9 cellular contexts compared by ENCODE assay signal in the genomic region with DNA sequence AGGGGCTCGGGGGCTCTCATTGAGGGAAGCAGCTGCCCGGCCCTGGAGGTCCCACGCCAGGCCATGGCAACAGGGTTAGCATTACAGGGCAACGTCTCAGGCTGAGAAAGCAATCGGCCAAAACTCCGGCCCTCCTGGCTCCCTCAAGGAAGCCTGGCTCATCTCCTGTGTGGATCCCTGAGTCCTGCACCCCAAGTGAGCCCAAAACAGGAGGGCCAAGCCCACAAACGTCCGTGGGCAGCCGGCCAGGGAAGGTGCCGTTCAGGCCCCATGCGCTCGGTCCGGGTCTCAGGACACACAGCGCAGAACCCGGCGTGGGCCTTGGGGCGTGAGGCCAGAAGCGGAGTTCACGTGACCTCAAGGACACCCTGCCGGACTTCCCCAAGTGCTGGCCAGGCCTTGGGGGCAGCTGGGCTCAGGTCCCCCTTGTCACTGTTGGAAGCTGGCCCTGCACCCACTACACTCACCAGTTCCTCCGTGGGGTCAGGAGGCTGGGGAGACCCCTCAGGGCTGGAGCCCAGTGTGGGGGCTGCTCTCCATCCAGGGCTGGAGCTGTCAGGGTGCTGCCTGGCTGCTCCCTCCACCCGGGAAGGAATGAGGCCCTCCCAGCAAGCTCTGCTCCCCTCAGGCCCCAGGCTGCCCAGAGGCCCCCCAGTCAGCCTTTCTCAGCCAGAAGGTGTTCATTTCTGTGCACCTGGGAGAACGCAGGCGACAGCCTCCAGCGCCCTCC. TPM values are rescaled to one million over a fixed set of nuclear protein-coding genes. Genes with fewer than 3 reads are reported as not detected.
DNase-seq lines count a peak whose midpoint lies in the region; FAIRE-seq and TF ChIP-seq lines count a peak whose summit lies in the region.
"Had no signal": no experiment of that assay in that cellular context is flagged by ENCODE, and none has a peak within 500 bp of the region (broad histone marks: within the 10 kb centered on the region; RNA-seq: fewer than 3 reads in every experiment).

No MANE protein-coding gene starts in this region.

- no peak for FAIRE-seq in small intestine (lab: Jason Lieb, UNC)
- FAIRE-seq: keratinocyte had no signal

- H3K27me3 ChIP-seq in HUES64 (ENCODE audit: insufficient read depth, low read length) = no peaks in the 10 kb centered on the region; the same call in 1 of the 2 replicates
- no peaks in the 10 kb centered on the region for H3K27me3 ChIP-seq in endocrine pancreas (ENCODE audit: control insufficient read depth, insufficient read depth, low read length)
- no peaks in the 10 kb centered on the region for H3K27me3 ChIP-seq in trophoblast cell (ENCODE audit: insufficient read depth, low read length)
- no peaks in the 10 kb centered on the region for H3K27me3 ChIP-seq in small intestine (ENCODE audit: control insufficient read depth in 2 of 2, insufficient read depth in 2 of 2, low read length in 2 of 2)

- TF ChIP-seq CTCF in GM13977 (IDR thresholded peaks at IDR 0.05; ENCODE audit: extremely low read depth, insufficient read depth, missing control alignments) = no peak

- no peak overlapping the region for H3K4me2 ChIP-seq in trophoblast cell (ENCODE audit: low read length)

- WGBS in HUES64 = 67% methylated on average over 25 of the region's 25 CpGs
- WGBS in trophoblast cell (ENCODE audit: extremely low coverage, insufficient coverage, insufficient read length) = no CpG with 5 or more reads among the region's 25 CpGs
- 25 to 41% (median 26%) methylated on average over 20 to 25 of the region's 25 CpGs for WGBS in small intestine, 3 donors

- no peak overlapping the region for H2BK120ac ChIP-seq in trophoblast cell (ENCODE audit: insufficient read depth, low read length, poor library complexity)

- H3K14ac ChIP-seq in trophoblast cell (ENCODE audit: low read length) = no peak overlapping the region

- in situ Hi-C loops in GM13977 (cut with MboI; ENCODE audit: low pct_unique_long_range_greater_than_20kb, low sequenced_read_pairs, unreplicated experiment) = no loop called here

- H3K4ac ChIP-seq in trophoblast cell (ENCODE audit: low read depth, low read length) = no peak overlapping the region

- no peak overlapping the region for H2AFZ ChIP-seq in trophoblast cell (ENCODE audit: insufficient read depth, low read length, poor library complexity)

- H3K79me2 ChIP-seq in trophoblast cell (ENCODE audit: control insufficient read depth, insufficient read depth, low read length, poor library complexity) = no peaks in the 10 kb centered on the region

- DNase-seq in EL (peak; percentile 23), trophoblast cell (peak in 1 of 2 donors; percentile 32), NK-92 (lab: John Stamatoyannopoulos, UW; ENCODE audit: unreplicated experiment) (no peak), GM13977 (ENCODE audit: low spot score) (no peak), small intestine (no peak)
- DNase-seq: NCI-H1930 had no signal

- H3K4me3 ChIP-seq in HUES64 (ENCODE audit: low read length) (no peak overlapping the region), endocrine pancreas (ENCODE audit: control insufficient read depth, insufficient read depth, low read length) (no peak overlapping the region), trophoblast cell (ENCODE audit: low read depth, low read length) (no peak overlapping the region), small intestine (ENCODE audit: low read depth in 1 of 2, low read length in 2 of 2) (no peak overlapping the region)

- H3K9me3 ChIP-seq in HUES64 (ENCODE audit: insufficient read depth, low read depth, low read length) = no peaks in the 10 kb centered on the region
- no peaks in the 10 kb centered on the region for H3K9me3 ChIP-seq in endocrine pancreas (ENCODE audit: control insufficient read depth, low read length)
- H3K9me3 ChIP-seq in trophoblast cell (ENCODE audit: insufficient read depth, low read depth, low read length) = peaks cover 8% of the 10 kb centered on the region
- no peaks in the 10 kb centered on the region for H3K9me3 ChIP-seq in small intestine (ENCODE audit: control insufficient read depth, low read depth)

- peak overlapping the region; percentile 3; the same call in 1 of the 2 replicates for H3K27ac ChIP-seq in HUES64 (ENCODE audit: low read depth, low read length)
- H3K27ac ChIP-seq in trophoblast cell (ENCODE audit: low read depth, low read length) = no peak overlapping the region
- H3K27ac ChIP-seq in small intestine (ENCODE audit: low read depth in 1 of 2, low read length in 1 of 2) = no peak overlapping the region

- no peak overlapping the region for H4K91ac ChIP-seq in trophoblast cell (ENCODE audit: low read depth, low read length)

- H4K8ac ChIP-seq in trophoblast cell (ENCODE audit: low read depth, low read length) = no peak overlapping the region

- no peak overlapping the region for H2BK5ac ChIP-seq in trophoblast cell (ENCODE audit: low read depth, low read length, poor library complexity)

- no peak overlapping the region for H3K18ac ChIP-seq in trophoblast cell (ENCODE audit: low read length)

- H3K9ac ChIP-seq in HUES64 (ENCODE audit: low read depth, low read length) = no peak overlapping the region
- peak overlapping the region; percentile 21 for H3K9ac ChIP-seq in endocrine pancreas (ENCODE audit: control insufficient read depth, insufficient read depth, low read length)
- no peak overlapping the region for H3K9ac ChIP-seq in trophoblast cell (ENCODE audit: low read length)

- H4K12ac ChIP-seq in trophoblast cell (ENCODE audit: low read depth, low read length) = no peak overlapping the region

- H2AK5ac ChIP-seq in trophoblast cell (ENCODE audit: low read length) = peak overlapping the region; percentile 67

- no peak overlapping the region for H3K23ac ChIP-seq in trophoblast cell (ENCODE audit: low read length)

- H3K36me3 ChIP-seq in HUES64 (ENCODE audit: insufficient read depth, low read length) = no peaks in the 10 kb centered on the region
- no peaks in the 10 kb centered on the region for H3K36me3 ChIP-seq in endocrine pancreas (ENCODE audit: control insufficient read depth, insufficient read depth, low read length)
- H3K36me3 ChIP-seq in trophoblast cell (ENCODE audit: control insufficient read depth in 1 of 2, insufficient read depth in 2 of 2, low read length in 2 of 2) = no peaks in the 10 kb centered on the region
- no peaks in the 10 kb centered on the region for H3K36me3 ChIP-seq in small intestine (ENCODE audit: control insufficient read depth in 2 of 2, insufficient read depth in 2 of 2, low read length in 2 of 2)

- H3K4me1 ChIP-seq in HUES64 (ENCODE audit: insufficient read depth, low read length) (peaks cover 3% of the 10 kb centered on the region; the same call in 1 of the 2 replicates), endocrine pancreas (ENCODE audit: control insufficient read depth, insufficient read depth, low read length) (no peaks in the 10 kb centered on the region), trophoblast cell (ENCODE audit: control insufficient read depth in 1 of 2, insufficient read depth in 2 of 2, low read length in 2 of 2) (peaks cover 18 to 22% of the 10 kb centered on the region in 2 experiments), small intestine (ENCODE audit: control insufficient read depth in 2 of 2, insufficient read depth in 1 of 2, low read depth in 1 of 2, low read length in 1 of 2) (no peaks in the 10 kb centered on the region)

- peak overlapping the region; percentile 15 for H2BK12ac ChIP-seq in trophoblast cell (ENCODE audit: low read length)

- peaks cover 2% of the 10 kb centered on the region for H3K79me1 ChIP-seq in trophoblast cell (ENCODE audit: low read length)

RNA-seq across cellular contexts. Expression of a gene that starts 7.9 kb away (rescaled TPM):
- polyA plus RNA-seq in HUES64 (2013, experiment 1 of 2) = 3.5 TPM
- polyA plus RNA-seq in HUES64 (2013, experiment 2 of 2) = 5.1 TPM
- polyA plus RNA-seq in trophoblast cell (2013) = 57.0 and 60.9 TPM in 2 replicates
- 10 to 100 TPM in 1 of 3 donors, 1 to 10 TPM in 2; 7.0 to 14.7 (median 9.2) TPM for polyA plus RNA-seq in small intestine

RNA-seq across cellular contexts. Expression of a gene that starts 57.1 kb away (rescaled TPM):
- polyA plus RNA-seq in HUES64 (2013, experiment 1 of 2) = 4.0 TPM
- 5.9 TPM for polyA plus RNA-seq in HUES64 (2013, experiment 2 of 2)
- 4.4 and 4.9 TPM in 2 replicates for polyA plus RNA-seq in trophoblast cell (2013)
- 10 to 100 TPM in 1 of 3 donors, 1 to 10 TPM in 2; 4.7 to 14.1 (median 7.1) TPM for polyA plus RNA-seq in small intestine
